Comparison of ENCODE assay signal across 8 cellular contexts in genomic region chr2:39124770-39125075, GRCh38. TPM values are rescaled to one million over a fixed set of nuclear protein-coding genes. Genes with fewer than 3 reads are reported as not detected.
DNase-seq lines count a peak whose midpoint lies in the region; ATAC-seq and TF ChIP-seq lines count a peak whose summit lies in the region.

No MANE protein-coding gene starts in this region.

- H3K9me2 ChIP-seq in HCT116 (ENCODE audit: insufficient read depth) (no peaks in the 10 kb centered on the region), SU-DHL-6 (replicated peaks; ENCODE audit: insufficient read depth, low read length) (no peaks in the 10 kb centered on the region)

- no peak for TF ChIP-seq CTCF in HCT116 (IDR thresholded peaks at IDR 0.05 in 2 of 3, conservative IDR thresholded peaks at IDR 0.05 in 1 of 3; ENCODE audit: borderline replicate concordance in 1 of 3, insufficient read depth in 1 of 3, low read depth in 2 of 3, low read length in 2 of 3)
- no peak for TF ChIP-seq CTCF in SU-DHL-6 (IDR thresholded peaks at IDR 0.05; ENCODE audit: insufficient read depth, low read length, poor library complexity, severe bottlenecking)
- no peak for TF ChIP-seq CTCF in nephron progenitor cell (IDR thresholded peaks at IDR 0.05)

- DNase-seq in HCT116 (ENCODE audit: low read depth, low spot score) (no peak), nephron progenitor cell (peak; percentile 40), SIG-M5 treated with dmso at 0.1 percent for 504 hours (lab: John Stamatoyannopoulos, UW; ENCODE audit: unreplicated experiment) (no peak), medulla oblongata (ENCODE audit: extremely low spot score) (no peak), glomerular visceral epithelial cell (ENCODE audit: extremely low spot score) (no peak)

- H3K4me2 ChIP-seq in HCT116 (ENCODE audit: low read length) = peak overlapping the region; percentile 95
- peak overlapping the region; percentile 72 for H3K4me2 ChIP-seq in SU-DHL-6 (ENCODE audit: low read depth, low read length, poor library complexity, severe bottlenecking)

- H3K36me3 ChIP-seq in HCT116 (ENCODE audit: control insufficient read depth in 1 of 2, insufficient read depth in 2 of 2, low read length in 2 of 2) (no peaks in the 10 kb centered on the region), SU-DHL-6 (ENCODE audit: low read length) (no peaks in the 10 kb centered on the region), endocrine pancreas (ENCODE audit: control insufficient read depth, insufficient read depth, low read length) (no peaks in the 10 kb centered on the region)

- H3K79me2 ChIP-seq in HCT116 (ENCODE audit: insufficient read depth, low read length) (peaks cover 8% of the 10 kb centered on the region), SU-DHL-6 (ENCODE audit: insufficient read depth, low read length) (peaks cover 19% of the 10 kb centered on the region)

- no peak; the same call in 1 of the 2 replicates for TF ChIP-seq RAD21 in HCT116 (IDR thresholded peaks at IDR 0.05; ENCODE audit: low read depth)

- H3K9ac ChIP-seq in HCT116 (ENCODE audit: low read length) = peak overlapping the region; percentile 94
- peak overlapping the region; percentile 93 for H3K9ac ChIP-seq in SU-DHL-6 (ENCODE audit: low read length)
- H3K9ac ChIP-seq in endocrine pancreas (ENCODE audit: control insufficient read depth, insufficient read depth, low read length) = peak overlapping the region; percentile 82

- POLR2A ChIA-PET in HCT116 (lab: Charles Lee) = interaction anchor here (0.7 kb wide), 1 partner anchor 177 kb away, joined by 4 read pairs; no protein-coding TSS in a partner anchor

- H3K4me3 Mint-ChIP-seq in nephron progenitor cell = peak overlapping the region; percentile 91

- no peaks in the 10 kb centered on the region; the same call in 1 of the 2 replicates for H3F3A ChIP-seq in SU-DHL-6 (ENCODE audit: insufficient read depth)

- no peaks in the 10 kb centered on the region for H3K9me3 ChIP-seq in HCT116 (ENCODE audit: control insufficient read depth in 1 of 2, insufficient read depth in 1 of 2, low read depth in 1 of 2, low read length in 2 of 2)
- no peaks in the 10 kb centered on the region for H3K9me3 ChIP-seq in SU-DHL-6 (ENCODE audit: insufficient read depth, low read length)
- no peaks in the 10 kb centered on the region for H3K9me3 ChIP-seq in endocrine pancreas (ENCODE audit: control insufficient read depth, low read length)

- peak overlapping the region; percentile 70 to 96 for H3K4me3 ChIP-seq in HCT116 (replicated peaks in 1 of 2; ENCODE audit: low read depth in 1 of 2, low read length in 2 of 2)
- H3K4me3 ChIP-seq in SU-DHL-6 (ENCODE audit: insufficient read depth, low read length, poor library complexity, severe bottlenecking) = peak overlapping the region; percentile 68
- peak overlapping the region; percentile 88 for H3K4me3 ChIP-seq in endocrine pancreas (ENCODE audit: control insufficient read depth, insufficient read depth, low read length)

- peak overlapping the region; percentile 93 for H3K27ac Mint-ChIP-seq in nephron progenitor cell

- TSS peak; percentile 44 for BruUV-seq in HCT116 (replicated peaks; lab: Mats Ljungman, UMichigan)

- RAD21 ChIA-PET in HCT116 (lab: Charles Lee; ENCODE audit: low non-redundant PET in 1 of 2, low total read pairs in 2 of 2, uncharacterized antibody in 2 of 2, unreplicated experiment in 2 of 2) = interaction anchor here (1.0 to 1.3 kb wide), 2 partner anchors 105 to 177 kb away, joined by 3 read pairs; no protein-coding TSS in a partner anchor

- CTCF ChIA-PET in HCT116 (lab: Charles Lee) = interaction anchor here (1.4 to 1.9 kb wide), 5 partner anchors 8 to 177 kb away, joined by 3 to 8 read pairs (median 4); no protein-coding TSS in a partner anchor

- H3K27ac ChIP-seq in HCT116 (ENCODE audit: low read depth, low read length) (peak overlapping the region; percentile 67), SU-DHL-6 (ENCODE audit: low read depth, low read length) (peak overlapping the region; percentile 74)

- no peaks in the 10 kb centered on the region for H3K27me3 ChIP-seq in HCT116 (ENCODE audit: insufficient read depth, low read length)
- H3K27me3 ChIP-seq in SU-DHL-6 (ENCODE audit: low read length) = no peaks in the 10 kb centered on the region
- no peaks in the 10 kb centered on the region for H3K27me3 ChIP-seq in endocrine pancreas (ENCODE audit: control insufficient read depth, insufficient read depth, low read length)

- peaks cover 19% of the 10 kb centered on the region for H3K27me3 Mint-ChIP-seq in nephron progenitor cell (ENCODE audit: low read depth, poor library complexity)

- ATAC-seq in HCT116 (0 out of 2 replicates have a peak, but pooled peaks have one; percentile 0), HG03571 (IDR thresholded peaks at IDR 0.05; ENCODE audit: unreplicated experiment) (no peak)

- intact Hi-C loops in HCT116 (cut with micrococcal nuclease) = loop anchor here (5.0 kb wide), 1 partner anchor 103 kb away; no protein-coding TSS in a partner anchor

- TF ChIP-seq POLR2A in HCT116 (IDR thresholded peaks at IDR 0.05; ENCODE audit: borderline replicate concordance, extremely low read depth, insufficient read depth, insufficient read length) = no peak

- H3K4me1 Mint-ChIP-seq in nephron progenitor cell = peaks cover 40% of the 10 kb centered on the region

- peak overlapping the region; percentile 66 for H2AFZ ChIP-seq in HCT116 (ENCODE audit: low read depth, low read length, poor library complexity, severe bottlenecking)
- peak overlapping the region; percentile 94 for H2AFZ ChIP-seq in SU-DHL-6 (ENCODE audit: low read depth, low read length, severe bottlenecking)

- H3K9me3 Mint-ChIP-seq in nephron progenitor cell = no peaks in the 10 kb centered on the region

- H3K36me3 Mint-ChIP-seq in nephron progenitor cell (ENCODE audit: low read depth) = no peaks in the 10 kb centered on the region

- H3K4me1 ChIP-seq in HCT116 (ENCODE audit: control insufficient read depth in 1 of 2, insufficient read depth in 2 of 2, low read length in 2 of 2) (peaks cover 13 to 33% of the 10 kb centered on the region in 2 experiments), endocrine pancreas (ENCODE audit: control insufficient read depth, insufficient read depth, low read length) (peaks cover 8% of the 10 kb centered on the region)

- H4K20me1 ChIP-seq in HCT116 (ENCODE audit: insufficient read depth) (no peaks in the 10 kb centered on the region), SU-DHL-6 (ENCODE audit: low read depth, low read length) (no peaks in the 10 kb centered on the region; the same call in 1 of the 2 replicates)

TF ChIP-seq in HCT116, 20 proteins besides CTCF, POLR2A, EP300 and RAD21:
- TF ChIP-seq EGR1 (IDR thresholded peaks at IDR 0.05; ENCODE audit: low read depth) (no peak), EZH2phosphoT487 (IDR thresholded peaks at IDR 0.05; ENCODE audit: borderline replicate concordance) (no peak), ZFX (IDR thresholded peaks at IDR 0.05) (no peak), REST (IDR thresholded peaks at IDR 0.05; ENCODE audit: low read depth) (no peak), CEBPB (IDR thresholded peaks at IDR 0.05; ENCODE audit: low read depth) (no peak), JUND (IDR thresholded peaks at IDR 0.05) (no peak), POLR2AphosphoS5 (IDR thresholded peaks at IDR 0.05; ENCODE audit: low read depth, low read length) (no peak), EZH2 (IDR thresholded peaks at IDR 0.05) (no peak), ZNF274 (IDR thresholded peaks at IDR 0.05; ENCODE audit: low read depth, low read length) (no peak), ELF1 (IDR thresholded peaks at IDR 0.05; ENCODE audit: borderline replicate concordance, low read depth) (no peak)

RNA-seq across cellular contexts. Expression of gene SOS1, which starts 3.9 kb away (rescaled TPM):
- 19.4 TPM for total RNA-seq in HCT116 (2021; ENCODE audit: unreplicated experiment)
- polyA plus RNA-seq in HCT116 (2012) = 6.3 and 6.6 TPM in 2 replicates
